ENCODE assay signal across 12 cellular contexts in the genomic region with DNA sequence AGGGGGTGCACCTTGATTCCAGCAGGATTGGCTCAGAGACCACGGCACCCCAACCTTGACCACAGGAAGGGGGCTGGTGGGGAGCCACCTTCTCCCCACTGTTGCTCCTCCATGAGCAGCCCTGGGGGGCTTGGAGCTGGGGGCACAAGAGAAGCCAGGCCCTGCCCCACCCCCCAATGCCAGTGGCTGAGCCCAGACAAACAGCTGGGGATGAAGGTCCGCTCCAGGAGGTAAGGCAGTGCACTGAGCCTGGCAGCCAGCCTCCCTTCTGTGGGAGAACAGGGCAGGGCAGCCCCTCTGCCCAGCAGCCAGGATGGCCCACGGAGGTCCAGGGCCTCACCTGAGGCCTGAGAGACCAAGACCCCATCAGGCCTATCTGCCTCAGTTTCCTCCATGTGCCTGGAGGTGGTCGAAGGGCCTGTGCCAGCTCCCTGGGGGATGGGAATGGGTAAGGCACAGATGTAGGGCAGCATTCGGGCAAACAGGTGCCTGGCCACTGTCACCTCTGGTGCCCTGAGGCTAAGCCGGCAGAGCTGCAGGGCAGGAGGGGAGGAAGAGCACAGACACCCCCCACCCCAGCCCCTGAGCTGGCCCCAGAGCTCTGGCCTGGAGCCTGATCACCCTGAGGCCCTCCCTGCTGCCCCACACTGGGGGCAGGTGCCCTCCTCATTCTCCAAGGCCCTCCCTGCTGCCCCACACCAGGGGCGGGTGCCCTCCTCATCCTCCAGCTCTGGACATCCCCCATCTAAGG. TPM values are rescaled to one million over a fixed set of nuclear protein-coding genes. Genes with fewer than 3 reads are reported as not detected.
A peak's percentile ranks its signal among the peaks of the same experiment; 100 is the strongest.
DNase-seq lines count a peak whose midpoint lies in the region; ATAC-seq and TF ChIP-seq lines count a peak whose summit lies in the region.
"Had no signal": no experiment of that assay in that cellular context is flagged by ENCODE, and none has a peak within 500 bp of the region (broad histone marks: within the 10 kb centered on the region; RNA-seq: fewer than 3 reads in every experiment).

No MANE protein-coding gene starts in this region.

- peaks cover 0 to 8% of the 10 kb centered on the region in 2 donors for H3K4me1 ChIP-seq in right atrium auricular region
- peaks cover 34 to 63% (median 58%) of the 10 kb centered on the region in 4 donors for H3K4me1 ChIP-seq in liver (ENCODE audit: control insufficient read depth in 4 of 4, insufficient read depth in 4 of 4, low read length in 3 of 4)
- peaks cover 57% of the 10 kb centered on the region for H3K4me1 ChIP-seq in upper lobe of right lung
- peaks cover 14% of the 10 kb centered on the region for H3K4me1 ChIP-seq in prostate gland (replicated peaks)

- H3K36me3 ChIP-seq in right atrium auricular region (no peaks in the 10 kb centered on the region), liver (ENCODE audit: control insufficient read depth in 4 of 4, insufficient read depth in 3 of 4, low read depth in 1 of 4, low read length in 3 of 4) (no peaks in the 10 kb centered on the region), upper lobe of right lung (no peaks in the 10 kb centered on the region), prostate gland (no peaks in the 10 kb centered on the region)

- H3K9me3 ChIP-seq in right atrium auricular region: no peaks in the 10 kb centered on the region
- no peaks in the 10 kb centered on the region for H3K9me3 ChIP-seq in T-helper 17 cell (ENCODE audit: control insufficient read depth, low read length, poor library complexity, severe bottlenecking)
- no peaks in the 10 kb centered on the region for H3K9me3 ChIP-seq in liver (ENCODE audit: control insufficient read depth in 4 of 4, low read length in 3 of 4)
- no peaks in the 10 kb centered on the region for H3K9me3 ChIP-seq in upper lobe of right lung
- H3K9me3 ChIP-seq in prostate gland: no peaks in the 10 kb centered on the region
- H3K9me3 ChIP-seq: mucosa of descending colon had no signal

- intact Hi-C loops in Right ventricle myocardium inferior (cut with DNase I): loop anchor here (10.0 kb wide), 1 partner anchor 399 kb away; no protein-coding TSS in a partner anchor
- intact Hi-C loops in upper lobe of right lung (cut with DNase I): no loop called here
- intact Hi-C loops in prostate gland (cut with DNase I): no loop called here

- H3K27me3 ChIP-seq in right atrium auricular region: no peaks in the 10 kb centered on the region
- no peaks in the 10 kb centered on the region for H3K27me3 ChIP-seq in liver (ENCODE audit: control insufficient read depth in 4 of 4, insufficient read depth in 4 of 4, low read length in 3 of 4)
- H3K27me3 ChIP-seq in upper lobe of right lung: peaks cover 5% of the 10 kb centered on the region
- H3K27me3 ChIP-seq in prostate gland (replicated peaks; ENCODE audit: insufficient read depth): no peaks in the 10 kb centered on the region

- no peaks in the 10 kb centered on the region for H3K27me3 Mint-ChIP-seq in T-helper 17 cell

- H3K4me3 Mint-ChIP-seq in T-helper 17 cell: peak overlapping the region; percentile 91
- H3K4me3 Mint-ChIP-seq: brain had no signal

- H3K27ac ChIP-seq in right atrium auricular region: no peak overlapping the region
- peak overlapping the region; percentile 85 to 92 for H3K27ac ChIP-seq in liver (ENCODE audit: low read depth in 1 of 2, low read length in 2 of 2)
- peak overlapping the region; percentile 51 for H3K27ac ChIP-seq in upper lobe of right lung
- H3K27ac ChIP-seq in prostate gland: no peak overlapping the region

- H3K9ac ChIP-seq in liver (ENCODE audit: low read depth in 1 of 2, low read length in 2 of 2): no peak overlapping the region

- peaks cover 59% of the 10 kb centered on the region for H3K4me1 Mint-ChIP-seq in T-helper 17 cell

- TF ChIP-seq CTCF in right atrium auricular region (IDR thresholded peaks at IDR 0.05) (no peak), liver (IDR thresholded peaks at IDR 0.05; ENCODE audit: low read depth, low read length, missing input control) (no peak), upper lobe of right lung (IDR thresholded peaks at IDR 0.05) (no peak), prostate gland (IDR thresholded peaks at IDR 0.05) (no peak)

- 51% methylated on average over 7 of the region's 7 CpGs for WGBS in liver
- WGBS in prostate gland: 81% methylated on average over 6 of the region's 7 CpGs

- ATAC-seq in Right ventricle myocardium inferior: no peak
- no peak for ATAC-seq in T-helper 17 cell
- no peak for ATAC-seq in upper lobe of right lung

- no peak for TF ChIP-seq POLR2A in prostate gland (IDR thresholded peaks at IDR 0.05)

- no peak for TF ChIP-seq RAD21 in liver (IDR thresholded peaks at IDR 0.05)

- H3K27ac Mint-ChIP-seq in T-helper 17 cell: peak overlapping the region; percentile 96

- H3K4me3 ChIP-seq in right atrium auricular region (no peak overlapping the region), liver (ENCODE audit: low read depth in 1 of 3, low read length in 3 of 3) (no peak overlapping the region), upper lobe of right lung (no peak overlapping the region), prostate gland (no peak overlapping the region)
- H3K4me3 ChIP-seq: mucosa of descending colon had no signal

- no peaks in the 10 kb centered on the region for H3K36me3 Mint-ChIP-seq in T-helper 17 cell (ENCODE audit: low read depth)
- H3K36me3 Mint-ChIP-seq: brain had no signal

- peak; percentile 65 for DNase-seq in Right ventricle myocardium inferior (ENCODE audit: missing footprints)
- DNase-seq in right atrium auricular region (ENCODE audit: low spot score): no peak
- no peak for DNase-seq in T-helper 17 cell
- no peak for DNase-seq in upper lobe of right lung
- no peak for DNase-seq in DMS114 treated with DMSO at 0.1 percent for 48 hours (lab: John Stamatoyannopoulos, UW; ENCODE audit: unreplicated experiment)
- DNase-seq in prostate gland (ENCODE audit: low spot score): no peak
- no peak for DNase-seq in NCI-H774 (lab: John Stamatoyannopoulos, UW)
- DNase-seq: NCI-H1417 treated with DMSO at 0.1 percent for 48 hours had no signal

TF ChIP-seq in liver, 16 proteins besides CTCF, POLR2A, EP300 and RAD21:
- TF ChIP-seq, protein P1, sequence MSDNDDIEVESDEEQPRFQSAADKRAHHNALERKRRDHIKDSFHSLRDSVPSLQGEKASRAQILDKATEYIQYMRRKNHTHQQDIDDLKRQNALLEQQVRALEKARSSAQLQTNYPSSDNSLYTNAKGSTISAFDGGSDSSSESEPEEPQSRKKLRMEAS (IDR thresholded peaks at IDR 0.05): peak; percentile 36
- TF ChIP-seq RXRA (IDR thresholded peaks at IDR 0.05): peak; percentile 13 to 63
- peak; percentile 61 for TF ChIP-seq SP1 (IDR thresholded peaks at IDR 0.05)
- TF ChIP-seq, protein P2, sequence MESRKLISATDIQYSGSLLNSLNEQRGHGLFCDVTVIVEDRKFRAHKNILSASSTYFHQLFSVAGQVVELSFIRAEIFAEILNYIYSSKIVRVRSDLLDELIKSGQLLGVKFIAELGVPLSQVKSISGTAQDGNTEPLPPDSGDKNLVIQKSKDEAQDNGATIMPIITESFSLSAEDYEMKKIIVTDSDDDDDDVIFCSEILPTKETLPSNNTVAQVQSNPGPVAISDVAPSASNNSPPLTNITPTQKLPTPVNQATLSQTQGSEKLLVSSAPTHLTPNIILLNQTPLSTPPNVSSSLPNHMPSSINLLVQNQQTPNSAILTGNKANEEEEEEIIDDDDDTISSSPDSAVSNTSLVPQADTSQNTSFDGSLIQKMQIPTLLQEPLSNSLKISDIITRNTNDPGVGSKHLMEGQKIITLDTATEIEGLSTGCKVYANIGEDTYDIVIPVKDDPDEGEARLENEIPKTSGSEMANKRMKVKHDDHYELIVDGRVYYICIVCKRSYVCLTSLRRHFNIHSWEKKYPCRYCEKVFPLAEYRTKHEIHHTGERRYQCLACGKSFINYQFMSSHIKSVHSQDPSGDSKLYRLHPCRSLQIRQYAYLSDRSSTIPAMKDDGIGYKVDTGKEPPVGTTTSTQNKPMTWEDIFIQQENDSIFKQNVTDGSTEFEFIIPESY (IDR thresholded peaks at IDR 0.05): no peak
- peak; percentile 18 for TF ChIP-seq HNF4G (IDR thresholded peaks at IDR 0.05)
- peak; percentile 62 to 79 for TF ChIP-seq HNF4A (conservative IDR thresholded peaks at IDR 0.05)

RNA-seq across cellular contexts. Expression of gene ITGB2, which starts 7.1 kb away (rescaled TPM):
- total RNA-seq in Right ventricle myocardium inferior (36.7 TPM), right atrium auricular region (10 to 100 TPM; 16.7 to 63.6 TPM), T-helper 17 cell (100 to 1,000 TPM; 248 to 359 TPM), liver (10 to 100 TPM; 33.8 to 50.6 TPM), upper lobe of right lung (370 TPM), prostate gland (10 to 100 TPM; 23.1 to 56.1 TPM)
- 10 to 100 TPM in 1 of 2 donors, 1 to 10 TPM in 1; 9.6 to 23.6 TPM for polyA plus RNA-seq in liver
- polyA plus RNA-seq: BJ had no signal

RNA-seq across cellular contexts. Expression of gene SLX9, which starts 26.2 kb away (rescaled TPM):
- 66.5 TPM for total RNA-seq in Right ventricle myocardium inferior
- total RNA-seq in right atrium auricular region: 10 to 100 TPM; 15.9 to 18.8 TPM
- total RNA-seq in T-helper 17 cell: 10 to 100 TPM; 14.0 to 15.4 TPM
- total RNA-seq in liver: 1 to 10 TPM; 7.5 to 7.7 TPM
- polyA plus RNA-seq in liver: 10 to 100 TPM; 16.6 to 20.3 TPM
- 22.8 TPM for total RNA-seq in upper lobe of right lung
- 10 to 100 TPM; 21.4 to 24.8 TPM for total RNA-seq in prostate gland

RNA-seq across cellular contexts. Expression of gene PTTG1IP, which starts 40.1 kb away (rescaled TPM):
- total RNA-seq in Right ventricle myocardium inferior (160 TPM), right atrium auricular region (100 to 1,000 TPM; 284 to 303 TPM), T-helper 17 cell (100 to 1,000 TPM in 1 of 2 donors, 10 to 100 TPM in 1; 98.4 to 123 TPM), liver (10 to 100 TPM; 86.8 to 94.0 TPM), upper lobe of right lung (244 TPM), prostate gland (100 to 1,000 TPM; 216 to 244 TPM)
- 10 to 100 TPM; 62.0 to 72.8 TPM for polyA plus RNA-seq in liver

Comparison
In these comparisons a context has a peak if more than half of its experiments do, and no peak if none do; other contexts are left out.
1. H3K27ac ChIP-seq: peak in liver (2 of 2) and upper lobe of right lung (single experiment); none in right atrium auricular region (0 of 2) and prostate gland (0 of 2).